ENCODE assay signal across 8 cellular contexts in the genomic region with DNA sequence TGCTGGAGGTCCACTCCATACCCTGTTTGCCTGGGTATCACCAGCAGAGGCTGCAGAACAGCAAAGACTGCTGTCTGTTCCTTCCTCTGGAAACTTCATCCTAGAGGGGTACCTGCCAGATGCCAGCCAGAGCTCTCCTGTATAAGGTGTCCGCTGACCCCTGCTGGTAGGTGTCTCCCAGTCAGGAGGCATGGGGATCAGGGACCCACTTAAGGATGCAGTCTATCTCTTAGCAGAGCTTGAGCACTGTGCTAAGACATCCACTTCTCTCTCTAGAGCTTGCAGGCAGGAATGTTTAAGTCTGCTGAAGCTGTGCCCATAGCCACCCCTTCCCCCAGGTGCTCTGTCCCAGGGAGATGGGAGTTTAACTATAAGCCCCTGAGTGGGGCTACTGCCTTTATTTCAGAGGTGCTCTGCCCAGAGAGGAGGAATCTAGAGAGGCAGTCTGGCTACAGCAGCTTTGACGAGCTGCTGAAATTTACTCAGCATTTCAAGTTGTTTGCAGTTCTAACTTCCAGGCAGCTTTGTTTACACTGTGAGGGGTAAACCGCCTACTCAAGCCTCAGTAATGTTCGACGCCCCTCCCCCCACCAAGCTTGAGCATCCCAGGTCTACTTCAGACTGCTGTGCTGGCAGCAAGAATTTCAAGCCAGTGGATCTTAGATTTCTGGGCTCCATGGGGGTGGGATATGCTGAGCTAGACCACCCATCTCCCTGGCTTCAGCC.
DNase-seq lines count a peak whose midpoint lies in the region; FAIRE-seq and TF ChIP-seq lines count a peak whose summit lies in the region.
"Not testable (repeated sequence)": the region's sequence is repeated elsewhere in the genome, so short reads cannot be mapped to it uniquely, and the experiment has no call there.

No MANE protein-coding gene starts in this region.

- H3K27ac ChIP-seq in H9 (ENCODE audit: insufficient read length, low read depth, low read length); WERI-Rb-1; adrenal gland; small intestine (ENCODE audit: low read depth in 1 of 2, low read length in 1 of 2): not testable (repeated sequence)

- H3K36me3 Mint-ChIP-seq in Caco-2 (ENCODE audit: insufficient read depth, unreplicated experiment) = not testable (repeated sequence)
- peaks cover 14 to 36% (median 17%) of the 10 kb centered on the region in 3 experiments for H3K36me3 Mint-ChIP-seq in H9 (ENCODE audit: insufficient read depth in 1 of 3, low read depth in 3 of 3)

- H3K56ac ChIP-seq in H9 (ENCODE audit: insufficient read length, low read depth, low read length) = not testable (repeated sequence)

- H2AK5ac ChIP-seq in H9 (ENCODE audit: insufficient read length, low read length) = not testable (repeated sequence)

- H3K18ac ChIP-seq in H9 (ENCODE audit: insufficient read length, low read depth, low read length) = not testable (repeated sequence)

- H3K27me3 ChIP-seq in Caco-2 (replicated peaks; ENCODE audit: control insufficient read depth, insufficient read depth, low read length); H9 (ENCODE audit: insufficient read depth, low read length); WERI-Rb-1 (ENCODE audit: insufficient read depth, low read depth, severe bottlenecking); adrenal gland; kidney epithelial cell (ENCODE audit: control insufficient read depth, insufficient read depth, low read length); small intestine (ENCODE audit: control insufficient read depth in 2 of 2, insufficient read depth in 2 of 2, low read length in 2 of 2): not testable (repeated sequence)

- H2BK5ac ChIP-seq in H9 (ENCODE audit: insufficient read length, low read length) = not testable (repeated sequence)

- not testable (repeated sequence) for H3K4me1 Mint-ChIP-seq in Caco-2 (ENCODE audit: low read depth, unreplicated experiment); H9

- not testable (repeated sequence) for H4K20me1 ChIP-seq in H9 (ENCODE audit: control insufficient read depth, insufficient read depth, insufficient read length)

- not testable (repeated sequence) for H3K4me1 ChIP-seq in Caco-2; H9 (ENCODE audit: insufficient read depth, low read length); adrenal gland (replicated peaks in 1 of 2); small intestine (ENCODE audit: control insufficient read depth in 2 of 2, insufficient read depth in 1 of 2, low read depth in 1 of 2, low read length in 1 of 2)

- intact Hi-C loops in Caco-2 (cut with micrococcal nuclease; ENCODE audit: unreplicated experiment) = loop anchor here (1.0 kb wide), 2 partner anchors 447 to 528 kb away; no protein-coding TSS in a partner anchor
- intact Hi-C loops in adrenal gland (cut with DNase I) = not testable (repeated sequence)

- not testable (repeated sequence) for H3K4ac ChIP-seq in H9 (ENCODE audit: low read depth, low read length)

- H2BK15ac ChIP-seq in H9 (ENCODE audit: low read depth, low read length) = not testable (repeated sequence)

- peak in 1 of 2 experiments; percentile 43 for TF ChIP-seq CTCF in Caco-2 (IDR thresholded peaks at IDR 0.05; ENCODE audit: insufficient read depth in 1 of 2, low read depth in 1 of 2, low read length in 1 of 2, severe bottlenecking in 1 of 2, unreplicated experiment in 1 of 2)
- TF ChIP-seq CTCF in H9 (conservative IDR thresholded peaks at IDR 0.05) = peak; percentile 51; the same call in 2 of the 3 replicates
- TF ChIP-seq CTCF in WERI-Rb-1 (IDR thresholded peaks at IDR 0.05; ENCODE audit: low read depth, low read length) = peak; percentile 7; the same call in 1 of the 2 replicates
- TF ChIP-seq CTCF in adrenal gland (IDR thresholded peaks at IDR 0.05) = peak in 3 of 6 experiments; percentile 8 to 16 (median 12)
- peak; percentile 10 for TF ChIP-seq CTCF in fibroblast of pulmonary artery (IDR thresholded peaks at IDR 0.05; ENCODE audit: low read length, missing control alignments)
- TF ChIP-seq CTCF in kidney epithelial cell (IDR thresholded peaks at IDR 0.05; ENCODE audit: insufficient read depth, low read length, poor library complexity, severe bottlenecking) = peak; percentile 1

- H2BK20ac ChIP-seq in H9 (ENCODE audit: low read depth, low read length, poor library complexity, severe bottlenecking) = not testable (repeated sequence)

- not testable (repeated sequence) for H2BK120ac ChIP-seq in H9 (ENCODE audit: low read depth, low read length, poor library complexity, severe bottlenecking)

- not testable (repeated sequence) for H3K4me2 ChIP-seq in H9 (ENCODE audit: insufficient read depth, insufficient read length, low read length)

- H3T11ph ChIP-seq in H9 (ENCODE audit: low read length) = not testable (repeated sequence)

- H3K36me3 ChIP-seq in Caco-2 (ENCODE audit: control insufficient read depth, insufficient read depth, low read length); WERI-Rb-1; adrenal gland (replicated peaks in 1 of 2); kidney epithelial cell (ENCODE audit: control insufficient read depth, insufficient read depth, low read length); small intestine (ENCODE audit: control insufficient read depth in 2 of 2, insufficient read depth in 2 of 2, low read length in 2 of 2): not testable (repeated sequence)

- H4K5ac ChIP-seq in H9 (ENCODE audit: insufficient read length, low read depth, low read length) = not testable (repeated sequence)

- not testable (repeated sequence) for H4K8ac ChIP-seq in H9 (replicated peaks; ENCODE audit: insufficient read length, low read depth, low read length)

- H3K9ac ChIP-seq in H9 (ENCODE audit: extremely low read depth, insufficient read length, low read length) = not testable (repeated sequence)

- POLR2A ChIA-PET in Caco-2 (lab: Charles Lee) = not testable (repeated sequence)

- not testable (repeated sequence) for BruUV-seq in Caco-2 (replicated peaks; lab: Mats Ljungman, UMichigan)

- DNase-seq in Caco-2 (peak; percentile 49 to 51), H9 (peak; percentile 60), NCI-H345 (lab: John Stamatoyannopoulos, UW) (peak; percentile 2), WERI-Rb-1 (peak; percentile 28), adrenal gland (peak in 6 of 7 donors; percentile 22 to 55 (median 42)), fibroblast of pulmonary artery (ENCODE audit: low read depth) (peak; percentile 29), small intestine (peak; percentile 1)
- not testable (repeated sequence) for DNase-seq in kidney epithelial cell (ENCODE audit: low read depth)

- H3K4me3 ChIP-seq in Caco-2 (ENCODE audit: low read depth, low read length); WERI-Rb-1 (ENCODE audit: low read depth, low read length); adrenal gland; fibroblast of pulmonary artery (replicated peaks; ENCODE audit: low read depth, low read length); kidney epithelial cell (ENCODE audit: low read depth, low read length); small intestine (ENCODE audit: low read depth in 1 of 2, low read length in 2 of 2): not testable (repeated sequence)

- H3K23me2 ChIP-seq in H9 (ENCODE audit: insufficient read length, low read depth, low read length, poor library complexity, severe bottlenecking) = not testable (repeated sequence)

- not testable (repeated sequence) for H2AFZ ChIP-seq in H9 (ENCODE audit: low read length)

- not testable (repeated sequence) for H3K79me1 ChIP-seq in H9 (ENCODE audit: insufficient read depth, low read depth, low read length, poor library complexity, severe bottlenecking)

- TF ChIP-seq POLR2A in adrenal gland (IDR thresholded peaks at IDR 0.05) = not testable (repeated sequence)

- H3K23ac ChIP-seq in H9 (ENCODE audit: insufficient read length, low read depth, low read length) = not testable (repeated sequence)

- not testable (repeated sequence) for H3K9me3 ChIP-seq in Caco-2; H9 (ENCODE audit: control insufficient read depth, low read depth, low read length); WERI-Rb-1 (ENCODE audit: severe bottlenecking); adrenal gland (replicated peaks in 1 of 3); small intestine (ENCODE audit: control insufficient read depth, low read depth)

- CTCF ChIA-PET in Caco-2 (lab: Charles Lee) = interaction anchor here (0.6 kb wide), 1 partner anchor 295 kb away, joined by 3 read pairs; no protein-coding TSS in a partner anchor

- H3K27me3 Mint-ChIP-seq in Caco-2 (ENCODE audit: insufficient read depth, unreplicated experiment) = peaks cover 12% of the 10 kb centered on the region
- not testable (repeated sequence) for H3K27me3 Mint-ChIP-seq in H9 (ENCODE audit: low read depth)

- H4K91ac ChIP-seq in H9 (ENCODE audit: insufficient read length, low read depth, low read length) = not testable (repeated sequence)

- H3K9me3 Mint-ChIP-seq in Caco-2 (ENCODE audit: unreplicated experiment) (peaks cover 14% of the 10 kb centered on the region), H9 (peaks cover 36 to 38% of the 10 kb centered on the region in 2 experiments)

- not testable (repeated sequence) for H3K79me2 ChIP-seq in H9 (ENCODE audit: insufficient read depth, low read length)

- not testable (repeated sequence) for H2BK12ac ChIP-seq in H9 (ENCODE audit: insufficient read length, low read depth, low read length)

- not testable (repeated sequence) for H3K27ac Mint-ChIP-seq in Caco-2 (ENCODE audit: unreplicated experiment)
- peak overlapping the region in 1 of 3 experiments; percentile 48; a peak in 1 of 7 replicates for H3K27ac Mint-ChIP-seq in H9

- no CpG with 5 or more reads among the region's 5 CpGs for WGBS in H9 (ENCODE audit: extremely low coverage, insufficient read length, low lambda C conversion rate)
- WGBS in adrenal gland, 4 donors = 86 to 95% (median 92%) methylated on average over 4 to 5 of the region's 5 CpGs
- WGBS in small intestine, 3 donors = 45 to 62% (median 48%) methylated on average over 5 of the region's 5 CpGs

- FAIRE-seq in small intestine (lab: Jason Lieb, UNC) = not testable (repeated sequence)

- not testable (repeated sequence) for H3K14ac ChIP-seq in H9 (ENCODE audit: insufficient read depth, low read length)

- H3K4me3 Mint-ChIP-seq in Caco-2 (ENCODE audit: unreplicated experiment); H9: not testable (repeated sequence)
